Comparison of ENCODE assay signal across 7 cellular contexts in the genomic region with DNA sequence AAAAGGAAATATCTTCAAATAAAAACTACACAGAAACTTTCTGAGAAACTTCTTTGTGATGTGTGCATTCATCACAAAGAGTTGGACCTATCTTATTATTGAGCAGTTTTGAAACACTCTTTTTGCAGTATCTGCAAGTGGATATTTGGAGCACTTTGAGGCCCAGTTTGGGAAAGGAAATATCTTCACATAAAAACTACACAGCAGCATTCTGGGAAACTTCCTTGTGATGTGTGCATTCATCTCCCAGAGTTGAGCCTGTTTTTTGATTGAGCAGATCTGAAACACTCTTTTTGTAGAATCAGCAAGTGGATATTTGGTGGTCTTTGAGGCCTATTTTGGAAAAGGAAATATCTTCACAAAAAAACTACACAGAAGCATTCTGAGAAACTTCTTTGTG.
DNase-seq lines count a peak whose midpoint lies in the region; ATAC-seq and TF ChIP-seq lines count a peak whose summit lies in the region.
"Not testable (repeated sequence)": the region's sequence is repeated elsewhere in the genome, so short reads cannot be mapped to it uniquely, and the experiment has no call there.

No MANE protein-coding gene starts in this region.

- not testable (repeated sequence) for TF ChIP-seq CTCF in fibroblast of pulmonary artery (IDR thresholded peaks at IDR 0.05; ENCODE audit: low read length, missing control alignments); omental fat pad (IDR thresholded peaks at IDR 0.05)

- peak; percentile 32 for ATAC-seq in omental fat pad (ENCODE audit: low FRiP score)

- H3K4me3 ChIP-seq in fibroblast of pulmonary artery (replicated peaks; ENCODE audit: low read depth, low read length), result not testable (repeated sequence)

- DNase-seq in Ammon's horn (ENCODE audit: low spot score) (peak; percentile 0), EH (ENCODE audit: low read depth) (peak; percentile 0), M059J (ENCODE audit: low read depth) (peak; percentile 0), SK-MEL-5 (ENCODE audit: low read depth, low spot score) (peak; percentile 2), fibroblast of gingiva (ENCODE audit: low read depth) (peak; percentile 14), fibroblast of pulmonary artery (ENCODE audit: low read depth) (peak; percentile 0)
- DNase-seq in omental fat pad (ENCODE audit: low spot score), result not testable (repeated sequence)

- in situ Hi-C loops in SK-MEL-5 (cut with HindIII; ENCODE audit: low pct_unique_long_range_greater_than_20kb, low sequenced_read_pairs), result not testable (repeated sequence)
